17 cellular contexts compared by ENCODE assay signal in the genomic region with DNA sequence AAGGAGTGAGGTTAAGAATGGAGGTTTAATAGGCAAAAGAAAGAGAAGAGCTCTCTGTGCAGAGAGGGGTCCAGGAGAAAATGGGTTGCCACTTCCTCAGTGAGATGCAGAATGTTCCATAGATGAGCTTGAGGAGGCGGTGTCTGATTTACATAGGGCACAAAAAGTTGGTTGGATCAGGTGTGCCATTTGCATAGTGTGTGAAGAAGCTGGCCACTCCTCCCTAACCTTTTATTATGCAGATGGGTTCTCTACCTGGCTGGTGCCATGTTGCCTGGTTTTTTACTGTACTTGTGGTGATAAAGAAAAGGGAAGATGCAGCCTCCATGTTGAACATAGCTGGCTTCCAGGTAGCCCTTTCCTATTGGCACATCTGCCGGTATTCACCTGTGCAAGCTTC. TPM values are rescaled to one million over a fixed set of nuclear protein-coding genes. Genes with fewer than 3 reads are reported as not detected.
DNase-seq lines count a peak whose midpoint lies in the region; ATAC-seq and TF ChIP-seq lines count a peak whose summit lies in the region.
"Had no signal": no experiment of that assay in that cellular context is flagged by ENCODE, and none has a peak within 500 bp of the region (broad histone marks: within the 10 kb centered on the region; RNA-seq: fewer than 3 reads in every experiment).

No MANE protein-coding gene starts in this region.

- POLR2A ChIA-PET in WTC11 (lab: Charles Lee), result interaction anchor here (1.4 kb wide), 1 partner anchor 17 kb away, joined by 7 read pairs; no protein-coding TSS in a partner anchor

- peaks cover 4% of the 10 kb centered on the region for H3K4me1 ChIP-seq in iPS-20b (ENCODE audit: insufficient read depth, low read length)
- no peaks in the 10 kb centered on the region for H3K4me1 ChIP-seq in left ventricle myocardium inferior

- peak overlapping the region; percentile 93 for H3K27ac Mint-ChIP-seq in WTC11
- H3K27ac Mint-ChIP-seq: CD4-positive, alpha-beta memory T cell; HFFc6 had no signal

- H3K4me3 ChIP-seq in iPS-20b (ENCODE audit: low read length), result peak overlapping the region; percentile 40; the same call in 1 of the 2 replicates
- no peak overlapping the region for H3K4me3 ChIP-seq in left ventricle myocardium inferior
- H3K4me3 ChIP-seq: HAP-1 had no signal

- intact Hi-C loops in left ventricle myocardium inferior (cut with micrococcal nuclease), result no loop called here

- no peak overlapping the region; the same call in 1 of the 2 replicates for H3K9ac ChIP-seq in iPS-20b (ENCODE audit: low read depth, low read length)

- peaks cover 55% of the 10 kb centered on the region for H3K4me1 Mint-ChIP-seq in WTC11
- H3K4me1 Mint-ChIP-seq: CD4-positive, alpha-beta memory T cell had no signal

- H3K27me3 ChIP-seq in iPS-20b (ENCODE audit: insufficient read depth, low read length) (no peaks in the 10 kb centered on the region), left ventricle myocardium inferior (ENCODE audit: low read depth) (no peaks in the 10 kb centered on the region)

- H3K36me3 ChIP-seq in iPS-20b (ENCODE audit: insufficient read depth, low read depth, low read length) (no peaks in the 10 kb centered on the region), left ventricle myocardium inferior (no peaks in the 10 kb centered on the region)
- H3K36me3 ChIP-seq: HAP-1 had no signal

- CTCF ChIA-PET in WTC11 (lab: Charles Lee), result interaction anchor here (1.4 to 5.1 kb wide), 2 partner anchors 17 to 93 kb away, joined by 6 to 39 read pairs; no protein-coding TSS in a partner anchor

- H3K27me3 Mint-ChIP-seq in WTC11 (ENCODE audit: low read depth), result no peaks in the 10 kb centered on the region

- no peaks in the 10 kb centered on the region for H3K9me3 ChIP-seq in iPS-20b (ENCODE audit: insufficient read depth, low read depth, low read length)
- H3K9me3 ChIP-seq in left ventricle myocardium inferior (replicated peaks), result no peaks in the 10 kb centered on the region
- H3K9me3 ChIP-seq: HAP-1 had no signal

- H3K36me3 Mint-ChIP-seq in WTC11, result 0 out of 2 replicates have a peak, but pooled peaks cover 2% of the 10 kb centered on the region
- H3K36me3 Mint-ChIP-seq: CD4-positive, alpha-beta memory T cell had no signal

- 0 out of 2 replicates have a peak overlapping the region, but pooled peaks have one; percentile 16 for H3K4me3 Mint-ChIP-seq in WTC11
- H3K4me3 Mint-ChIP-seq: CD4-positive, alpha-beta memory T cell; HFFc6 had no signal

- no peaks in the 10 kb centered on the region for H3K9me3 Mint-ChIP-seq in WTC11
- H3K9me3 Mint-ChIP-seq: CD4-positive, alpha-beta memory T cell; HFFc6 had no signal

- peak; percentile 91 for ATAC-seq in WTC11

- TF ChIP-seq CTCF in WTC11 (IDR thresholded peaks at IDR 0.05), result no peak
- no peak for TF ChIP-seq CTCF in left ventricle myocardium inferior (IDR thresholded peaks at IDR 0.05; ENCODE audit: borderline replicate concordance)

- H3K27ac ChIP-seq in iPS-20b (ENCODE audit: low read length), result no peak overlapping the region
- H3K27ac ChIP-seq in left ventricle myocardium inferior (replicated peaks), result no peak overlapping the region

- DNase-seq in NCI-H526 (lab: John Stamatoyannopoulos, UW) (peak; percentile 38 to 66), NCI-H526 treated with DMSO at 0.1 percent for 48 hours (lab: John Stamatoyannopoulos, UW) (no peak), WTC11 (ENCODE audit: low spot score) (no peak), left ventricle myocardium inferior (no peak)
- no peak for DNase-seq in activated CD4-positive, alpha-beta T cell treated with anti-CD3 and anti-CD28 coated beads, Interleukin-2, amount 50 U/mL, for 48 hours
- DNase-seq: 8988T; C1 segment of cervical spinal cord; Calu3; CD4-positive, alpha-beta memory T cell; COR-L47; DMS53; DND-41; HFFc6 had no signal

TF ChIP-seq in WTC11, 78 proteins besides CTCF, POLR2A, EP300 and RAD21:
- TF ChIP-seq USF1 (CRISPR knock-in tag; IDR thresholded peaks at IDR 0.05) (no peak), ZNF423 (CRISPR knock-in tag; IDR thresholded peaks at IDR 0.05) (no peak), NR1H2 (CRISPR knock-in tag; IDR thresholded peaks at IDR 0.05) (no peak)
- TF ChIP-seq, protein P1, sequence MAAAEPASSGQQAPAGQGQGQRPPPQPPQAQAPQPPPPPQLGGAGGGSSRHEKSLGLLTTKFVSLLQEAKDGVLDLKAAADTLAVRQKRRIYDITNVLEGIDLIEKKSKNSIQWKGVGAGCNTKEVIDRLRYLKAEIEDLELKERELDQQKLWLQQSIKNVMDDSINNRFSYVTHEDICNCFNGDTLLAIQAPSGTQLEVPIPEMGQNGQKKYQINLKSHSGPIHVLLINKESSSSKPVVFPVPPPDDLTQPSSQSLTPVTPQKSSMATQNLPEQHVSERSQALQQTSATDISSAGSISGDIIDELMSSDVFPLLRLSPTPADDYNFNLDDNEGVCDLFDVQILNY (CRISPR knock-in tag; IDR thresholded peaks at IDR 0.05), result no peak
TF ChIP-seq in WTC11: peak in this region for 0.

RNA-seq across cellular contexts. Expression of gene SUPT20HL1, which starts 27.3 kb away (rescaled TPM):
- total RNA-seq in WTC11 (2021) (not detected in 3 replicates), left ventricle myocardium inferior (not detected)
- total RNA-seq: A673; Calu3; CD4-positive, alpha-beta memory T cell; H4; HFFc6 had no signal

Comparison
In these comparisons a context has a peak if more than half of its experiments do, and no peak if none do; other contexts are left out.
1. DNase-seq: peak in NCI-H526 (2 of 2); none in NCI-H526 treated with DMSO at 0.1 percent for 48 hours (single experiment), WTC11 (single experiment), left ventricle myocardium inferior (single experiment) and activated CD4-positive, alpha-beta T cell treated with anti-CD3 and anti-CD28 coated beads, Interleukin-2, amount 50 U/mL, for 48 hours (0 of 2).